In genomic region chr21:34198232-34199120, GRCh38 we compare ENCODE assay signal across 12 cellular contexts.
DNase-seq lines count a peak whose midpoint lies in the region; ATAC-seq, FAIRE-seq and TF ChIP-seq lines count a peak whose summit lies in the region.
"Had no signal": no experiment of that assay in that cellular context is flagged by ENCODE, and none has a peak within 500 bp of the region (broad histone marks: within the 10 kb centered on the region; RNA-seq: fewer than 3 reads in every experiment).

No MANE protein-coding gene starts in this region.

- no peak overlapping the region for H3K9ac ChIP-seq in astrocyte (ENCODE audit: low read length)

- H3K9me3 Mint-ChIP-seq in astrocyte (ENCODE audit: unreplicated experiment): no peaks in the 10 kb centered on the region
- H3K9me3 Mint-ChIP-seq in stimulated activated effector memory CD8-positive, alpha-beta T cell treated with anti-CD3 and anti-CD28 coated beads, Interleukin-12 subunit alpha, Interleukin-12 subunit beta, amount 100 ng/mL, for 72 hours: peaks cover 3% of the 10 kb centered on the region

- no peaks in the 10 kb centered on the region for H3K36me3 ChIP-seq in Panc1 (ENCODE audit: control insufficient read depth, insufficient read depth, low read length)
- H3K36me3 ChIP-seq in astrocyte (ENCODE audit: insufficient read depth, low read length): no peaks in the 10 kb centered on the region

- H3K4me1 ChIP-seq in Panc1 (ENCODE audit: control insufficient read depth, insufficient read depth, low read length) (peaks cover 32% of the 10 kb centered on the region), astrocyte (ENCODE audit: insufficient read depth, low read length) (peaks cover 14% of the 10 kb centered on the region)

- ATAC-seq in Panc1: no peak
- peak; percentile 86 for ATAC-seq in stimulated activated effector memory CD8-positive, alpha-beta T cell treated with anti-CD3 and anti-CD28 coated beads, Interleukin-12 subunit alpha, Interleukin-12 subunit beta, amount 100 ng/mL, for 72 hours
- no peak for ATAC-seq in HG03097 (IDR thresholded peaks at IDR 0.05; ENCODE audit: low FRiP score, unreplicated experiment)

- POLR2A ChIA-PET in Panc1 (lab: Charles Lee): no interaction called here

- H3K9me3 ChIP-seq in Panc1 (ENCODE audit: control insufficient read depth, insufficient read depth, low read depth, low read length): no peaks in the 10 kb centered on the region
- no peaks in the 10 kb centered on the region for H3K9me3 ChIP-seq in astrocyte (ENCODE audit: insufficient read depth, low read depth, low read length)

- intact Hi-C loops in Panc1 (cut with micrococcal nuclease; ENCODE audit: unreplicated experiment): no loop called here

- no peak overlapping the region for H3K4me3 Mint-ChIP-seq in astrocyte (ENCODE audit: unreplicated experiment)
- H3K4me3 Mint-ChIP-seq in stimulated activated effector memory CD8-positive, alpha-beta T cell treated with anti-CD3 and anti-CD28 coated beads, Interleukin-12 subunit alpha, Interleukin-12 subunit beta, amount 100 ng/mL, for 72 hours: peak overlapping the region; percentile 12
- H3K4me3 Mint-ChIP-seq: activated B cell treated with CpG ODN at 0.5 μM for 24 hours had no signal

- no peaks in the 10 kb centered on the region for H3K27me3 Mint-ChIP-seq in astrocyte (ENCODE audit: low read depth, unreplicated experiment)

- H3K36me3 Mint-ChIP-seq in astrocyte (ENCODE audit: low read depth, unreplicated experiment): no peaks in the 10 kb centered on the region
- no peaks in the 10 kb centered on the region for H3K36me3 Mint-ChIP-seq in stimulated activated effector memory CD8-positive, alpha-beta T cell treated with anti-CD3 and anti-CD28 coated beads, Interleukin-12 subunit alpha, Interleukin-12 subunit beta, amount 100 ng/mL, for 72 hours

- no TSS peak for BruUV-seq in Panc1 (replicated peaks; lab: Mats Ljungman, UMichigan)

- TF ChIP-seq CTCF in Panc1 (IDR thresholded peaks at IDR 0.05) (no peak), astrocyte (IDR thresholded peaks at IDR 0.05; ENCODE audit: insufficient read depth, low read depth, low read length) (no peak)

- CTCF ChIA-PET in Panc1 (lab: Charles Lee): no interaction called here

- H3K27me3 ChIP-seq in Panc1 (ENCODE audit: control insufficient read depth, insufficient read depth, low read length) (no peaks in the 10 kb centered on the region), astrocyte (ENCODE audit: insufficient read depth, low read length) (peaks cover 3% of the 10 kb centered on the region)

- peak overlapping the region; percentile 42 for H3K27ac Mint-ChIP-seq in astrocyte (ENCODE audit: unreplicated experiment)
- H3K27ac Mint-ChIP-seq in stimulated activated effector memory CD8-positive, alpha-beta T cell treated with anti-CD3 and anti-CD28 coated beads, Interleukin-12 subunit alpha, Interleukin-12 subunit beta, amount 100 ng/mL, for 72 hours: peak overlapping the region; percentile 9
- H3K27ac Mint-ChIP-seq: activated B cell treated with CpG ODN at 0.5 μM for 24 hours had no signal

- peak; percentile 40 for DNase-seq in activated CD4-positive, alpha-beta T cell treated with anti-CD3 and anti-CD28 coated beads for 48 hours
- no peak for DNase-seq in activated CD4-positive, alpha-beta T cell treated with anti-CD3 and anti-CD28 coated beads for 4 hours
- DNase-seq in Panc1 (ENCODE audit: low read depth, low spot score) (no peak), astrocyte (ENCODE audit: low read depth) (no peak), medulla oblongata (ENCODE audit: extremely low spot score) (no peak)
- DNase-seq in stimulated activated effector memory CD8-positive, alpha-beta T cell treated with anti-CD3 and anti-CD28 coated beads, Interleukin-12 subunit alpha, Interleukin-12 subunit beta, amount 100 ng/mL, for 72 hours (ENCODE audit: low spot score in 2 of 2): peak in 1 of 2 donors; percentile 60
- no peak for DNase-seq in effector CD8-positive, alpha-beta T cell (lab: John Stamatoyannopoulos, UW)
- DNase-seq: activated B cell treated with CpG ODN at 0.5 μM for 24 hours, glutamatergic neuron, NCI-H748 treated with DMSO at 0.1 percent for 48 hours had no signal

- FAIRE-seq in astrocyte (lab: Jason Lieb, UNC): no peak
- FAIRE-seq: urothelium cell line had no signal

- no peaks in the 10 kb centered on the region for H3K79me2 ChIP-seq in astrocyte (ENCODE audit: insufficient read depth, low read length)

- H4K20me1 ChIP-seq in astrocyte (ENCODE audit: insufficient read depth, low read length): no peaks in the 10 kb centered on the region

- H3K4me2 ChIP-seq in astrocyte (ENCODE audit: low read length): no peak overlapping the region

- H3K27ac ChIP-seq in Panc1 (ENCODE audit: low read length) (peak overlapping the region; percentile 44; the same call in 1 of the 2 replicates), astrocyte (ENCODE audit: low read depth, low read length) (no peak overlapping the region)

- in situ Hi-C loops in Panc1 (cut with HindIII; ENCODE audit: low pct_unique_long_range_greater_than_20kb, low sequenced_read_pairs): no loop called here

- H2AFZ ChIP-seq in astrocyte (ENCODE audit: low read depth, low read length): no peak overlapping the region

- peaks cover 21% of the 10 kb centered on the region for H3K4me1 Mint-ChIP-seq in astrocyte (ENCODE audit: low read depth, unreplicated experiment)
- peaks cover 30% of the 10 kb centered on the region for H3K4me1 Mint-ChIP-seq in stimulated activated effector memory CD8-positive, alpha-beta T cell treated with anti-CD3 and anti-CD28 coated beads, Interleukin-12 subunit alpha, Interleukin-12 subunit beta, amount 100 ng/mL, for 72 hours

- H3K4me3 ChIP-seq in Panc1 (ENCODE audit: low read depth in 2 of 2, low read length in 2 of 2) (no peak overlapping the region), astrocyte (ENCODE audit: insufficient read depth, low read depth, low read length) (no peak overlapping the region)
